ENCODE assay signal across 8 cellular contexts in genomic region chrX:136953867-136954787, GRCh38.
DNase-seq lines count a peak whose midpoint lies in the region; ATAC-seq and TF ChIP-seq lines count a peak whose summit lies in the region.

No MANE protein-coding gene starts in this region.

- no peak overlapping the region for H3K4me3 ChIP-seq in Caco-2 (ENCODE audit: low read depth, low read length)

- H3K4me1 Mint-ChIP-seq in Caco-2 (ENCODE audit: low read depth, unreplicated experiment) (no peaks in the 10 kb centered on the region), endothelial cell (ENCODE audit: unreplicated experiment) (no peaks in the 10 kb centered on the region), naive B cell (no peaks in the 10 kb centered on the region)
- no peaks in the 10 kb centered on the region for H3K4me1 Mint-ChIP-seq in activated CD4-positive, alpha-beta memory T cell treated with anti-CD3 and anti-CD28 coated beads, Interleukin-2, amount 10 ng/mL, durations not matched to agents 7 days and 5 days

- no TSS peak for BruUV-seq in Caco-2 (replicated peaks; lab: Mats Ljungman, UMichigan)

- TF ChIP-seq CTCF in Caco-2 (IDR thresholded peaks at IDR 0.05; ENCODE audit: insufficient read depth in 1 of 2, low read depth in 1 of 2, low read length in 1 of 2, severe bottlenecking in 1 of 2, unreplicated experiment in 1 of 2): peak; percentile 46 to 74
- peak; percentile 44 for TF ChIP-seq CTCF in endothelial cell (IDR thresholded peaks at IDR 0.05; ENCODE audit: unreplicated experiment)

- H3K27ac Mint-ChIP-seq in Caco-2 (ENCODE audit: unreplicated experiment) (no peak overlapping the region), endothelial cell (ENCODE audit: unreplicated experiment) (no peak overlapping the region), naive B cell (no peak overlapping the region)
- H3K27ac Mint-ChIP-seq in activated CD4-positive, alpha-beta memory T cell treated with anti-CD3 and anti-CD28 coated beads, Interleukin-2, amount 10 ng/mL, durations not matched to agents 7 days and 5 days: no peak overlapping the region

- H3K27me3 ChIP-seq in Caco-2 (replicated peaks; ENCODE audit: control insufficient read depth, insufficient read depth, low read length): no peaks in the 10 kb centered on the region

- H3K4me3 Mint-ChIP-seq in Caco-2 (ENCODE audit: unreplicated experiment) (no peak overlapping the region), endothelial cell (ENCODE audit: unreplicated experiment) (no peak overlapping the region), naive B cell (no peak overlapping the region)
- H3K4me3 Mint-ChIP-seq in activated CD4-positive, alpha-beta memory T cell treated with anti-CD3 and anti-CD28 coated beads, Interleukin-2, amount 10 ng/mL, durations not matched to agents 7 days and 5 days: no peak overlapping the region

- no peaks in the 10 kb centered on the region for H3K27me3 Mint-ChIP-seq in Caco-2 (ENCODE audit: insufficient read depth, unreplicated experiment)
- H3K27me3 Mint-ChIP-seq in activated CD4-positive, alpha-beta memory T cell treated with anti-CD3 and anti-CD28 coated beads, Interleukin-2, amount 10 ng/mL, durations not matched to agents 7 days and 5 days: no peaks in the 10 kb centered on the region
- no peaks in the 10 kb centered on the region for H3K27me3 Mint-ChIP-seq in endothelial cell (ENCODE audit: unreplicated experiment)
- H3K27me3 Mint-ChIP-seq in naive B cell: no peaks in the 10 kb centered on the region

- intact Hi-C loops in Caco-2 (cut with micrococcal nuclease; ENCODE audit: unreplicated experiment): loop anchor here (10.0 kb wide), 2 partner anchors 241 to 461 kb away; no protein-coding TSS in a partner anchor

- POLR2A ChIA-PET in Caco-2 (lab: Charles Lee): no interaction called here
- POLR2A ChIA-PET in activated CD4-positive, alpha-beta memory T cell treated with anti-CD3 and anti-CD28 coated beads, Interleukin-2, amount 10 ng/mL, durations not matched to agents 7 days and 5 days (lab: Charles Lee): no interaction called here

- ATAC-seq in GM19452 (IDR thresholded peaks at IDR 0.05; ENCODE audit: unreplicated experiment) (peak; percentile 96), HG03460 (IDR thresholded peaks at IDR 0.05; ENCODE audit: unreplicated experiment) (peak; percentile 94), naive B cell (ENCODE audit: low read depth in 2 of 2) (peak; percentile 61 to 67)

- H3K9me3 Mint-ChIP-seq in Caco-2 (ENCODE audit: unreplicated experiment) (no peaks in the 10 kb centered on the region), endothelial cell (ENCODE audit: unreplicated experiment) (no peaks in the 10 kb centered on the region), naive B cell (no peaks in the 10 kb centered on the region)
- H3K9me3 Mint-ChIP-seq in activated CD4-positive, alpha-beta memory T cell treated with anti-CD3 and anti-CD28 coated beads, Interleukin-2, amount 10 ng/mL, durations not matched to agents 7 days and 5 days: no peaks in the 10 kb centered on the region

- peak; percentile 60 to 72 for DNase-seq in Caco-2
- DNase-seq in NCI-H748 treated with DMSO at 0.1 percent for 48 hours (lab: John Stamatoyannopoulos, UW): peak; percentile 44
- peak; percentile 65 for DNase-seq in activated CD4-positive, alpha-beta memory T cell treated with anti-CD3 and anti-CD28 coated beads, Interleukin-2, amount 10 ng/mL, durations not matched to agents 7 days and 5 days
- peak; percentile 53 for DNase-seq in endothelial cell (ENCODE audit: low spot score)
- DNase-seq in naive B cell: peak; percentile 18
- peak; percentile 60 for DNase-seq in superior temporal gyrus (ENCODE audit: extremely low spot score)

- no peaks in the 10 kb centered on the region for H3K4me1 ChIP-seq in Caco-2

- H3K36me3 Mint-ChIP-seq in Caco-2 (ENCODE audit: insufficient read depth, unreplicated experiment) (no peaks in the 10 kb centered on the region), endothelial cell (ENCODE audit: low read depth, unreplicated experiment) (no peaks in the 10 kb centered on the region), naive B cell (no peaks in the 10 kb centered on the region)
- no peaks in the 10 kb centered on the region for H3K36me3 Mint-ChIP-seq in activated CD4-positive, alpha-beta memory T cell treated with anti-CD3 and anti-CD28 coated beads, Interleukin-2, amount 10 ng/mL, durations not matched to agents 7 days and 5 days (ENCODE audit: low read depth)

- no peaks in the 10 kb centered on the region for H3K9me3 ChIP-seq in Caco-2

- CTCF ChIA-PET in Caco-2 (lab: Charles Lee): interaction anchor here (1.5 kb wide), 1 partner anchor 98 kb away, joined by 5 read pairs; no protein-coding TSS in a partner anchor
- CTCF ChIA-PET in activated CD4-positive, alpha-beta memory T cell treated with anti-CD3 and anti-CD28 coated beads, Interleukin-2, amount 10 ng/mL, durations not matched to agents 7 days and 5 days (lab: Charles Lee): interaction anchor here (0.8 to 1.5 kb wide), 4 partner anchors 98 to 241 kb away, joined by 3 to 5 read pairs (median 4); no protein-coding TSS in a partner anchor

- H3K36me3 ChIP-seq in Caco-2 (ENCODE audit: control insufficient read depth, insufficient read depth, low read length): no peaks in the 10 kb centered on the region
